Comparison of ENCODE assay signal across 18 cellular contexts in genomic region chr1:6819641-6820040, GRCh38. TPM values are rescaled to one million over a fixed set of nuclear protein-coding genes. Genes with fewer than 3 reads are reported as not detected.
DNase-seq lines count a peak whose midpoint lies in the region; ATAC-seq, FAIRE-seq and TF ChIP-seq lines count a peak whose summit lies in the region.
"Had no signal": no experiment of that assay in that cellular context is flagged by ENCODE, and none has a peak within 500 bp of the region (broad histone marks: within the 10 kb centered on the region; RNA-seq: fewer than 3 reads in every experiment).

No MANE protein-coding gene starts in this region.

- no peak overlapping the region for H3K4me3 ChIP-seq in BLaER1 treated with 17β-estradiol and CSF1 and Interleukin-3, amounts not matched to agents 10 nM and 100 nM
- no peak overlapping the region for H3K4me3 ChIP-seq in endothelial cell of umbilical vein (replicated peaks in 1 of 3; ENCODE audit: insufficient read depth in 1 of 3, low read depth in 1 of 3, low read length in 3 of 3)
- H3K4me3 ChIP-seq in mucosa of descending colon, result no peak overlapping the region
- H3K4me3 ChIP-seq: neural progenitor cell, upper lobe of left lung had no signal

- H3K9ac ChIP-seq in BLaER1 treated with 17β-estradiol and CSF1 and Interleukin-3, amounts not matched to agents 10 nM and 100 nM, result no peak overlapping the region
- H3K9ac ChIP-seq in endothelial cell of umbilical vein (replicated peaks; ENCODE audit: extremely low read depth, insufficient read depth, low read length), result no peak overlapping the region
- H3K9ac ChIP-seq: neural progenitor cell had no signal

- peak overlapping the region in 6 of 11 experiments; percentile 3 to 44 (median 26); a peak in 8 of 22 replicates for H3K4me2 ChIP-seq in BLaER1 treated with 17β-estradiol and CSF1 and Interleukin-3, amounts not matched to agents 10 nM and 100 nM
- H3K4me2 ChIP-seq in endothelial cell of umbilical vein (ENCODE audit: insufficient read depth, low read length), result no peak overlapping the region
- H3K4me2 ChIP-seq: neural progenitor cell had no signal

- POLR2A ChIA-PET in endothelial cell of umbilical vein (lab: Charles Lee), result no interaction called here

- intact Hi-C loops in endothelial cell of umbilical vein (cut with micrococcal nuclease), result no loop called here
- intact Hi-C loops in mucosa of descending colon (cut with DNase I, micrococcal nuclease), result no loop called here

- no peak overlapping the region for H2AFZ ChIP-seq in endothelial cell of umbilical vein (ENCODE audit: low read depth, low read length)
- H2AFZ ChIP-seq: neural progenitor cell had no signal

- BruUV-seq in endothelial cell of umbilical vein (replicated peaks; lab: Mats Ljungman, UMichigan), result no TSS peak

- CTCF ChIA-PET in endothelial cell of umbilical vein (lab: Charles Lee), result no interaction called here

- FAIRE-seq in endothelial cell of umbilical vein (lab: Jason Lieb, UNC), result peak; percentile 66

- H3K4me1 ChIP-seq in BLaER1 treated with 17β-estradiol and CSF1 and Interleukin-3, amounts not matched to agents 10 nM and 100 nM, result peaks cover 19 to 50% (median 35%) of the 10 kb centered on the region in 10 experiments
- peaks cover 20% of the 10 kb centered on the region for H3K4me1 ChIP-seq in endothelial cell of umbilical vein (ENCODE audit: control insufficient read depth, extremely low read depth, insufficient read depth, low read length)
- peaks cover 28% of the 10 kb centered on the region for H3K4me1 ChIP-seq in mucosa of descending colon (ENCODE audit: low read depth)
- H3K4me1 ChIP-seq: neural progenitor cell had no signal

- H3K79me2 ChIP-seq in endothelial cell of umbilical vein (ENCODE audit: control insufficient read depth, insufficient read depth, low read length), result peaks cover 21% of the 10 kb centered on the region

- ATAC-seq in mucosa of descending colon, result peak; percentile 38
- no peak for ATAC-seq in HG03469 (IDR thresholded peaks at IDR 0.05; ENCODE audit: unreplicated experiment)
- ATAC-seq: sciatic nerve; stimulated activated effector memory CD8-positive, alpha-beta T cell treated with anti-CD3 and anti-CD28 coated beads, Interleukin-12 subunit alpha, Interleukin-12 subunit beta, amount 100 ng/mL, for 72 hours; T-cell had no signal

- dilution Hi-C loops in endothelial cell of umbilical vein (cut with MboI; ENCODE audit: extremely low pct_ligation_motif_present, low sequenced_read_pairs), result no loop called here

- no peaks in the 10 kb centered on the region for H3K27me3 ChIP-seq in BLaER1 treated with 17β-estradiol and CSF1 and Interleukin-3, amounts not matched to agents 10 nM and 100 nM
- no peaks in the 10 kb centered on the region for H3K27me3 ChIP-seq in endothelial cell of umbilical vein (ENCODE audit: control insufficient read depth in 2 of 2, insufficient read depth in 2 of 2, low read length in 2 of 2)
- H3K27me3 ChIP-seq: neural progenitor cell, upper lobe of left lung had no signal

- peaks cover 0 to 11% (median 6%) of the 10 kb centered on the region in 11 experiments; a peak in 9 of 22 replicates for H3K36me3 ChIP-seq in BLaER1 treated with 17β-estradiol and CSF1 and Interleukin-3, amounts not matched to agents 10 nM and 100 nM
- no peaks in the 10 kb centered on the region for H3K36me3 ChIP-seq in endothelial cell of umbilical vein (ENCODE audit: control insufficient read depth in 2 of 2, extremely low read depth in 1 of 2, insufficient read depth in 2 of 2, low read length in 2 of 2)
- H3K36me3 ChIP-seq in mucosa of descending colon (ENCODE audit: low read depth), result no peaks in the 10 kb centered on the region
- H3K36me3 ChIP-seq: upper lobe of left lung had no signal

- peak; percentile 31 for DNase-seq in LHCN-M2 (ENCODE audit: low read depth)
- DNase-seq in endothelial cell of umbilical vein (ENCODE audit: low read depth, low spot score), result peak; percentile 61
- no peak for DNase-seq in mucosa of descending colon
- no peak for DNase-seq in NCI-H524 treated with DMSO at 0.1 percent for 48 hours (lab: John Stamatoyannopoulos, UW)
- no peak for DNase-seq in cerebellum (ENCODE audit: low spot score)
- DNase-seq in NCI-H82 (lab: John Stamatoyannopoulos, UW), result no peak
- DNase-seq: activated CD4-positive, CD25-positive, alpha-beta regulatory T cell; activated CD8-positive, alpha-beta memory T cell treated with anti-CD3 and anti-CD28 coated beads, Interleukin-2, amount 50 U/mL, for 4 hours; activated naive CD4-positive, alpha-beta T cell treated with anti-CD3 and anti-CD28 coated beads, Interleukin-2, amount 50 U/mL, for 16 hours; erythroblast; NCI-H1092 treated with DMSO at 0.1 percent for 48 hours; T-cell; upper lobe of left lung had no signal

- no peak for TF ChIP-seq POLR2A in endothelial cell of umbilical vein (IDR thresholded peaks at IDR 0.05; ENCODE audit: low read depth, low read length)

- no peak overlapping the region for H3K27ac ChIP-seq in BLaER1 treated with 17β-estradiol and CSF1 and Interleukin-3, amounts not matched to agents 10 nM and 100 nM
- no peak overlapping the region for H3K27ac ChIP-seq in endothelial cell of umbilical vein (ENCODE audit: insufficient read depth, low read depth, low read length)
- H3K27ac ChIP-seq: neural progenitor cell had no signal

- no peaks in the 10 kb centered on the region for H3K9me1 ChIP-seq in endothelial cell of umbilical vein (replicated peaks; ENCODE audit: control insufficient read depth, extremely low read depth, insufficient read depth, low read length)

- peaks cover 0 to 5% (median 0%) of the 10 kb centered on the region in 11 experiments; a peak in 2 of 22 replicates for H3K9me3 ChIP-seq in BLaER1 treated with 17β-estradiol and CSF1 and Interleukin-3, amounts not matched to agents 10 nM and 100 nM (replicated peaks in 1 of 11)
- no peaks in the 10 kb centered on the region for H3K9me3 ChIP-seq in endothelial cell of umbilical vein (replicated peaks; ENCODE audit: control insufficient read depth, insufficient read depth, low read length)
- H3K9me3 ChIP-seq in mucosa of descending colon, result no peaks in the 10 kb centered on the region
- H3K9me3 ChIP-seq: upper lobe of left lung had no signal

- no peak for TF ChIP-seq CTCF in endothelial cell of umbilical vein (IDR thresholded peaks at IDR 0.05; ENCODE audit: extremely low read depth in 1 of 2, insufficient read depth in 1 of 2, low read depth in 1 of 2, low read length in 2 of 2)
- no peak for TF ChIP-seq CTCF in mucosa of descending colon (IDR thresholded peaks at IDR 0.05)

- H4K20me1 ChIP-seq in BLaER1 treated with 17β-estradiol and CSF1 and Interleukin-3, amounts not matched to agents 10 nM and 100 nM, result peaks cover 46 to 100% (median 81%) of the 10 kb centered on the region in 11 experiments; a peak in 21 of 22 replicates
- peaks cover 5% of the 10 kb centered on the region for H4K20me1 ChIP-seq in endothelial cell of umbilical vein (replicated peaks; ENCODE audit: control insufficient read depth, extremely low read depth, insufficient read depth, low read length)

TF ChIP-seq in endothelial cell of umbilical vein, 7 proteins besides CTCF, POLR2A, EP300 and RAD21:
- TF ChIP-seq EZH2 (IDR thresholded peaks at IDR 0.05; ENCODE audit: borderline replicate concordance, low read depth, low read length, severe bottlenecking), result no peak

RNA-seq across cellular contexts. Expression of gene CAMTA1, which starts 34.4 kb away (rescaled TPM):
- 69.0 and 97.2 TPM in 2 replicates for total RNA-seq in LHCN-M2 (2014; rRNA removed)
- 83.0 TPM for polyA plus RNA-seq in LHCN-M2 (2012)
- 88.1 and 92.7 TPM in 2 replicates for total RNA-seq in endothelial cell of umbilical vein
- 36.4 and 50.8 TPM in 2 replicates for polyA plus RNA-seq in endothelial cell of umbilical vein
- 57.1 and 61.1 TPM in 2 replicates for polyA plus RNA-seq in endothelial cell of umbilical vein (2011; cell fraction: cytosol; rRNA removed)
- 40.9 and 43.2 TPM in 2 replicates for polyA plus RNA-seq in endothelial cell of umbilical vein (2011; cell fraction: nucleus; rRNA removed)
- polyA plus RNA-seq in endothelial cell of umbilical vein (2012), result 82.2 and 93.2 TPM in 2 replicates
- polyA minus RNA-seq in endothelial cell of umbilical vein, result 26.3 and 39.4 TPM in 2 replicates
- polyA minus RNA-seq in endothelial cell of umbilical vein (2011; cell fraction: cytosol; rRNA and poly(A)+ RNA removed), result 17.1 TPM
- polyA minus RNA-seq in endothelial cell of umbilical vein (2011; cell fraction: nucleus; rRNA and poly(A)+ RNA removed), result 50.9 and 53.5 TPM in 2 replicates
- total RNA-seq in mucosa of descending colon, result 100 to 1,000 TPM in 1 of 3 donors, 10 to 100 TPM in 2; 73.4 to 114 (median 82.6) TPM
- total RNA-seq in cerebellum, result 94.5 TPM

Comparison
In these comparisons a context has a peak if more than half of its experiments do, and no peak if none do; other contexts are left out.
1. DNase-seq: peak in LHCN-M2 (single experiment) and endothelial cell of umbilical vein (single experiment); none in mucosa of descending colon (0 of 3), NCI-H524 treated with DMSO at 0.1 percent for 48 hours (single experiment), cerebellum (single experiment) and NCI-H82 (single experiment).